Comparison of ENCODE assay signal across 31 cellular contexts in the genomic region with DNA sequence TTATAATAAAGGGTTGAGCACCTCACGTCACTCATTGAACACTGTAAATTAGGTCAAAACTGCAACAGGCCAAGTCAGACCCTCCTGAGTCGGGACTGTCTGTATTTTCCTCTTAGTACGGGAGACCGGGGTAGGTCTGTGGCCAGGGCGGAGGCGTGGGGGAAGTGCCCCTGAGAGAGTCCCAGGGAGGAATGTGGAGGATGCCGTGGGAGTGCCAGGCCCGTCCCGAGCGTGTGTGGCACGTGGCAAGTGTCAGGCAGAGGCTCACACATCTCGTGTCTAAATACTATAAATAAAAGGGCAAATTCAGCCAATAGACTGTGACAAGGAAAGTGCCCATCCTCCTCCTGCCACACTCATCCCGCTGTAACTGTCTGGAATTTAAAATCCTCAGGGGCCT.
"Had no signal": no experiment of that assay in that cellular context is flagged by ENCODE, and none has a peak within 500 bp of the region (broad histone marks: within the 10 kb centered on the region; RNA-seq: fewer than 3 reads in every experiment).

No MANE protein-coding gene starts in this region.

- H3K27me3 Mint-ChIP-seq: activated T-cell treated with anti-CD3 and anti-CD28 coated beads, Interleukin-2, amount 50 U/mL, for 24 hours had no signal

- H3K9me3 ChIP-seq: adrenal gland had no signal

- H3K4me3 ChIP-seq: adrenal gland had no signal

- H3K36me3 Mint-ChIP-seq: brain had no signal

- ATAC-seq: activated naive CD4-positive, alpha-beta T cell treated with anti-CD3 and anti-CD28 coated beads, Interleukin-2, amount 50 U/mL, for 72 hours; PC-3 had no signal

- H3K27me3 ChIP-seq: adrenal gland had no signal

- H3K27ac Mint-ChIP-seq: activated B cell treated with CpG ODN at 0.5 μM for 24 hours; activated CD4-positive, alpha-beta memory T cell treated with anti-CD3 and anti-CD28 coated beads, Interleukin-2, amount 10 ng/mL, durations not matched to agents 7 days and 5 days; activated naive CD4-positive, alpha-beta T cell treated with anti-CD3 and anti-CD28 coated beads for 36 hours; activated naive CD4-positive, alpha-beta T cell treated with anti-CD3 and anti-CD28 coated beads, Interleukin-2, amount 50 U/mL, for 72 hours; activated T-cell treated with anti-CD3 and anti-CD28 coated beads, Interleukin-2, amount 50 U/mL, for 24 hours; activated T-helper 1 cell treated with anti-CD3 and anti-CD28 coated beads, Interleukin-12 subunit alpha, Interleukin-12 subunit beta, Interleukin-2, Interleukin-4 antibody, amounts not matched to agents 30 ng/mL and 10 ng/mL and 1 ng/mL, durations not matched to agents 14 hours and 24 hours and 36 hours had no signal

- H3K36me3 ChIP-seq: adrenal gland had no signal

- H3K4me3 Mint-ChIP-seq: activated B cell treated with CpG ODN at 0.5 μM for 24 hours; activated CD4-positive, alpha-beta memory T cell treated with anti-CD3 and anti-CD28 coated beads, Interleukin-2, amount 10 ng/mL, durations not matched to agents 7 days and 5 days; activated naive CD4-positive, alpha-beta T cell treated with anti-CD3 and anti-CD28 coated beads for 36 hours; activated T-cell treated with anti-CD3 and anti-CD28 coated beads, Interleukin-2, amount 50 U/mL, for 24 hours; activated T-helper 1 cell treated with anti-CD3 and anti-CD28 coated beads, Interleukin-12 subunit alpha, Interleukin-12 subunit beta, Interleukin-2, Interleukin-4 antibody, amounts not matched to agents 30 ng/mL and 10 ng/mL and 1 ng/mL, durations not matched to agents 14 hours and 24 hours and 36 hours; brain; IgD-negative memory B cell had no signal

- H3K9me3 Mint-ChIP-seq: activated CD4-positive, alpha-beta memory T cell treated with anti-CD3 and anti-CD28 coated beads, Interleukin-2, amount 10 ng/mL, durations not matched to agents 7 days and 5 days; activated naive CD4-positive, alpha-beta T cell treated with anti-CD3 and anti-CD28 coated beads for 36 hours; activated naive CD4-positive, alpha-beta T cell treated with anti-CD3 and anti-CD28 coated beads, Interleukin-2, amount 50 U/mL, for 72 hours; activated T-cell treated with anti-CD3 and anti-CD28 coated beads, Interleukin-2, amount 50 U/mL, for 24 hours; activated T-helper 1 cell treated with anti-CD3 and anti-CD28 coated beads, Interleukin-12 subunit alpha, Interleukin-12 subunit beta, Interleukin-2, Interleukin-4 antibody, amounts not matched to agents 30 ng/mL and 10 ng/mL and 1 ng/mL, durations not matched to agents 14 hours and 24 hours and 36 hours had no signal

- H3K27ac ChIP-seq: adrenal gland, VCaP had no signal

- DNase-seq: activated B cell treated with CpG ODN at 0.5 μM for 24 hours; activated CD4-positive, alpha-beta memory T cell treated with anti-CD3 and anti-CD28 coated beads, Interleukin-2, amount 10 ng/mL, durations not matched to agents 7 days and 5 days; activated CD4-positive, alpha-beta T cell treated with anti-CD3 and anti-CD28 coated beads for 48 hours; activated CD4-positive, CD25-positive, alpha-beta regulatory T cell treated with anti-CD3 and anti-CD28 coated beads, Interleukin-2, amount 50 U/mL, for 72 hours; activated gamma-delta T cell treated with Interleukin-2 at 50 U/mL for 16 hours; activated naive CD4-positive, alpha-beta T cell treated with anti-CD3 and anti-CD28 coated beads for 36 hours; activated T-cell treated with anti-CD3 and anti-CD28 coated beads, Interleukin-2, amount 50 U/mL, for 24 hours; anterior cingulate cortex; Karpas-422; KBM-7; NCI-H1105 treated with DMSO at 0.1 percent for 48 hours; NCI-H1436; NCI-H1694; NCI-H2029; NCI-H2171; NCI-H510A; NCI-H526; NCI-H748 treated with DMSO at 0.1 percent for 48 hours; NK-92 treated with Interleukin-12 subunit alpha and Interleukin-12 subunit beta, amount 100 ng/mL, for 24 hours; PC-3; Right ventricle myocardium superior; SW 1271; T-helper 1 cell; T-helper 2 cell; T-helper 9 cell had no signal
